1 cellular context compared by ENCODE assay signal in genomic region chr2:200843993-200844948, GRCh38.
TF ChIP-seq lines count a peak whose summit lies in the region.

No MANE protein-coding gene starts in this region.

TF ChIP-seq in GM23338, 12 proteins besides CTCF, POLR2A, EP300 and RAD21 (continued from another document):
- TF ChIP-seq ZNF462 (CRISPR knock-in tag; IDR thresholded peaks at IDR 0.05) (no peak), ZNF114 (CRISPR knock-in tag; IDR thresholded peaks at IDR 0.05) (no peak), STAT1 (IDR thresholded peaks at IDR 0.05; ENCODE audit: unreplicated experiment) (no peak), ZNF331 (CRISPR knock-in tag; IDR thresholded peaks at IDR 0.05; ENCODE audit: low read depth) (no peak), EZH2phosphoT487 (IDR thresholded peaks at IDR 0.05; ENCODE audit: unreplicated experiment) (no peak), NANOG (IDR thresholded peaks at IDR 0.05; ENCODE audit: borderline replicate concordance) (no peak), EZH2 (IDR thresholded peaks at IDR 0.05; ENCODE audit: low read depth, unreplicated experiment) (no peak)
